ENCODE assay signal across 8 cellular contexts in genomic region chr11:73306977-73307322, GRCh38. TPM values are rescaled to one million over a fixed set of nuclear protein-coding genes. Genes with fewer than 3 reads are reported as not detected.
DNase-seq lines count a peak whose midpoint lies in the region; ATAC-seq and TF ChIP-seq lines count a peak whose summit lies in the region.

No MANE protein-coding gene starts in this region.

- ATAC-seq in central memory CD8-positive, alpha-beta T cell (replicated peaks; ENCODE audit: extremely low read depth, poor library complexity, severe bottlenecking), result no peak
- no peak for ATAC-seq in HG03135 (IDR thresholded peaks at IDR 0.05; ENCODE audit: unreplicated experiment)

- TF ChIP-seq CTCF in AG04450 (IDR thresholded peaks at IDR 0.05; ENCODE audit: low read depth, low read length), result no peak

- H3K4me1 Mint-ChIP-seq in IgD-negative memory B cell, result peaks cover 5 to 8% (median 7%) of the 10 kb centered on the region in 3 donors
- H3K4me1 Mint-ChIP-seq in central memory CD8-positive, alpha-beta T cell, result peaks cover 13% of the 10 kb centered on the region

- peaks cover 0 to 4% of the 10 kb centered on the region in 2 donors for H3K36me3 ChIP-seq in muscle layer of duodenum (ENCODE audit: control insufficient read depth in 1 of 2, insufficient read depth in 2 of 2, low read length in 2 of 2)

- POLR2A ChIA-PET in AG04450 (lab: Yijun Ruan, JAX), result interaction anchor here (0.9 to 5.3 kb wide), 3 partner anchors 29 to 54 kb away, joined by 3 to 70 read pairs (median 5); no protein-coding TSS in a partner anchor

- H3K27ac ChIP-seq in AG04450 (ENCODE audit: low read depth, low read length) (peak overlapping the region; percentile 81), muscle layer of duodenum (ENCODE audit: low read length) (peak overlapping the region; percentile 65)

- peaks cover 12% of the 10 kb centered on the region for H3K27me3 Mint-ChIP-seq in IgD-negative memory B cell
- H3K27me3 Mint-ChIP-seq in central memory CD8-positive, alpha-beta T cell, result peaks cover 30% of the 10 kb centered on the region

- H3K9me3 ChIP-seq in AG04450 (ENCODE audit: control insufficient read depth, insufficient read depth, low read length) (no peaks in the 10 kb centered on the region; the same call in 1 of the 2 replicates), muscle layer of duodenum (ENCODE audit: control insufficient read depth in 1 of 2, low read length in 2 of 2) (no peaks in the 10 kb centered on the region)

- CTCF ChIA-PET in AG04450 (lab: Charles Lee), result interaction anchor here (0.6 to 5.9 kb wide), 38 partner anchors 9 to 476 kb away, joined by 3 to 137 read pairs (median 5); partner anchors contain the start of gene FCHSD2

- no peaks in the 10 kb centered on the region for H3K9me3 Mint-ChIP-seq in IgD-negative memory B cell
- no peaks in the 10 kb centered on the region for H3K9me3 Mint-ChIP-seq in central memory CD8-positive, alpha-beta T cell

- H3K4me3 ChIP-seq in AG04450 (ENCODE audit: low read depth, low read length) (peak overlapping the region; percentile 40), muscle layer of duodenum (ENCODE audit: low read depth in 1 of 2, low read length in 2 of 2) (peak overlapping the region; percentile 55 to 84)

- no peaks in the 10 kb centered on the region for H3K36me3 Mint-ChIP-seq in IgD-negative memory B cell
- H3K36me3 Mint-ChIP-seq in central memory CD8-positive, alpha-beta T cell (ENCODE audit: insufficient read depth), result no peaks in the 10 kb centered on the region

- peaks cover 0 to 25% of the 10 kb centered on the region in 2 donors for H3K4me1 ChIP-seq in muscle layer of duodenum (ENCODE audit: control insufficient read depth in 1 of 2, insufficient read depth in 2 of 2, low read length in 2 of 2)

- H3K27me3 ChIP-seq in AG04450 (ENCODE audit: control insufficient read depth, insufficient read depth, low read length) (no peaks in the 10 kb centered on the region), muscle layer of duodenum (ENCODE audit: low read depth, low read length) (no peaks in the 10 kb centered on the region)

- DNase-seq in AG04450 (ENCODE audit: low read depth, low spot score) (no peak), NCI-H2029 (lab: John Stamatoyannopoulos, UW) (no peak)
- no peak for DNase-seq in central memory CD8-positive, alpha-beta T cell (ENCODE audit: low spot score in 2 of 2)
- DNase-seq in activated effector memory CD4-positive, alpha-beta T cell treated with Interleukin-2 at 50 U/mL for 16 hours, result no peak
- no peak for DNase-seq in activated effector memory CD4-positive, alpha-beta T cell treated with anti-CD3 and anti-CD28 coated beads, Interleukin-2, amount 50 U/mL, for 16 hours

- peak overlapping the region; percentile 78 to 96 (median 90) for H3K4me3 Mint-ChIP-seq in IgD-negative memory B cell
- peak overlapping the region; percentile 88 for H3K4me3 Mint-ChIP-seq in central memory CD8-positive, alpha-beta T cell

- peak overlapping the region; percentile 6 to 75 (median 54) for H3K27ac Mint-ChIP-seq in IgD-negative memory B cell
- H3K27ac Mint-ChIP-seq in central memory CD8-positive, alpha-beta T cell (ENCODE audit: low read depth), result no peak overlapping the region

RNA-seq across cellular contexts. Expression of gene ARHGEF17, which starts 1.1 kb away (rescaled TPM):
- polyA plus RNA-seq in AG04450 (2011; rRNA removed) (30.6 and 45.2 TPM in 2 replicates), IgD-negative memory B cell (not detected)
- polyA minus RNA-seq in AG04450 (2011; rRNA and poly(A)+ RNA removed), result 54.5 and 62.4 TPM in 2 replicates

RNA-seq across cellular contexts. Expression of gene P2RY6, which starts 34.8 kb away (rescaled TPM):
- not detected in 2 replicates for polyA plus RNA-seq in AG04450 (2011; rRNA removed)
- not detected in 2 replicates for polyA minus RNA-seq in AG04450 (2011; rRNA and poly(A)+ RNA removed)
- not detected for polyA plus RNA-seq in IgD-negative memory B cell

Comparison
In these comparisons a context has a peak if more than half of its experiments do, and no peak if none do; other contexts are left out.
1. RNA of gene ARHGEF17, which starts 1.1 kb away (polyA plus RNA-seq): 30.6 to 45.2 TPM in AG04450; not detected in IgD-negative memory B cell (single experiment); every median in the first group is over 10 times any median in the second.